1 cellular context compared by ENCODE assay signal in the genomic region with DNA sequence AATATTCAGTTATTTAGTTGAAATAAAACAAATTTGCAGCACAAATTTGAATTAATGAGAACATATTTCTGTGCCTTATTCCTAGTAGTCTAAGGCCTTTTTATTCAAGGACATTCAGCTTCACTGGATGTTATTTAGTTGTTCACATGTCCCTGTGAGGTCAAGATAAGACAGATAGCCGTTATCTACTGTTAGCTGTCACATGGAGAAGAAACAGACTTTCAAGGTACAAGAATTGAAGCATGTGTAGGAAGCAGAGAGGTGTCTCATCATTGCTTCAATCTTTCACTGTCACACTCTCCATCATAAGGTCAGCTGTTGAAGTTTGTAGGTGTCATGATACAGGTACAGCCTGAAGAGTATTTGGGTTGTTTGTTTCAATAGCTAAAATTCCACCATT.
TF ChIP-seq lines count a peak whose summit lies in the region.

No MANE protein-coding gene starts in this region.

TF ChIP-seq in K562, 482 proteins besides CTCF, POLR2A, EP300 and RAD21 (continued from another document):
- no peak for TF ChIP-seq NELFE (IDR thresholded peaks at IDR 0.05; ENCODE audit: insufficient read depth, insufficient read length)
- TF ChIP-seq, protein P1, sequence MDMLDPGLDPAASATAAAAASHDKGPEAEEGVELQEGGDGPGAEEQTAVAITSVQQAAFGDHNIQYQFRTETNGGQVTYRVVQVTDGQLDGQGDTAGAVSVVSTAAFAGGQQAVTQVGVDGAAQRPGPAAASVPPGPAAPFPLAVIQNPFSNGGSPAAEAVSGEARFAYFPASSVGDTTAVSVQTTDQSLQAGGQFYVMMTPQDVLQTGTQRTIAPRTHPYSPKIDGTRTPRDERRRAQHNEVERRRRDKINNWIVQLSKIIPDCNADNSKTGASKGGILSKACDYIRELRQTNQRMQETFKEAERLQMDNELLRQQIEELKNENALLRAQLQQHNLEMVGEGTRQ (CRISPR knock-in tag; IDR thresholded peaks at IDR 0.05): peak; percentile 37; the same call in 1 of the 2 replicates
- TF ChIP-seq, protein P2, sequence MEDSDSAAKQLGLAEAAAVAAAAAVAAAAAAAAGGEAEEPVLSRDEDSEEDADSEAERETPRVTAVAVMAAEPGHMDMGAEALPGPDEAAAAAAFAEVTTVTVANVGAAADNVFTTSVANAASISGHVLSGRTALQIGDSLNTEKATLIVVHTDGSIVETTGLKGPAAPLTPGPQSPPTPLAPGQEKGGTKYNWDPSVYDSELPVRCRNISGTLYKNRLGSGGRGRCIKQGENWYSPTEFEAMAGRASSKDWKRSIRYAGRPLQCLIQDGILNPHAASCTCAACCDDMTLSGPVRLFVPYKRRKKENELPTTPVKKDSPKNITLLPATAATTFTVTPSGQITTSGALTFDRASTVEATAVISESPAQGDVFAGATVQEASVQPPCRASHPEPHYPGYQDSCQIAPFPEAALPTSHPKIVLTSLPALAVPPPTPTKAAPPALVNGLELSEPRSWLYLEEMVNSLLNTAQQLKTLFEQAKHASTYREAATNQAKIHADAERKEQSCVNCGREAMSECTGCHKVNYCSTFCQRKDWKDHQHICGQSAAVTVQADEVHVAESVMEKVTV (CRISPR knock-in tag; IDR thresholded peaks at IDR 0.05): no peak
- no peak for TF ChIP-seq GABPA (tag; conservative IDR thresholded peaks at IDR 0.05; ENCODE audit: low read depth)
- TF ChIP-seq ZNF707 (CRISPR knock-in tag; conservative IDR thresholded peaks at IDR 0.05): no peak
- no peak for TF ChIP-seq SMARCC2 (IDR thresholded peaks at IDR 0.05; ENCODE audit: low read depth)
- TF ChIP-seq SIN3B (IDR thresholded peaks at IDR 0.05; ENCODE audit: low read depth): no peak
- TF ChIP-seq TAL1 (IDR thresholded peaks at IDR 0.05): peak; percentile 44
- TF ChIP-seq, protein P3, sequence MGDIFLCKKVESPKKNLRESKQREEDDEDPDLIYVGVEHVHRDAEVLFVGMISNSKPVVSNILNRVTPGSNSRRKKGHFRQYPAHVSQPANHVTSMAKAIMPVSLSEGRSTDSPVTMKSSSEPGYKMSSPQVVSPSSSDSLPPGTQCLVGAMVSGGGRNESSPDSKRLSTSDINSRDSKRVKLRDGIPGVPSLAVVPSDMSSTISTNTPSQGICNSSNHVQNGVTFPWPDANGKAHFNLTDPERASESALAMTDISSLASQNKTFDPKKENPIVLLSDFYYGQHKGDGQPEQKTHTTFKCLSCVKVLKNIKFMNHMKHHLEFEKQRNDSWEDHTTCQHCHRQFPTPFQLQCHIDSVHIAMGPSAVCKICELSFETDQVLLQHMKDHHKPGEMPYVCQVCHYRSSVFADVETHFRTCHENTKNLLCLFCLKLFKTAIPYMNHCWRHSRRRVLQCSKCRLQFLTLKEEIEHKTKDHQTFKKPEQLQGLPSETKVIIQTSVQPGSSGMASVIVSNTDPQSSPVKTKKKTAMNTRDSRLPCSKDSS (IDR thresholded peaks at IDR 0.05; ENCODE audit: low read depth, partially characterized antibody): no peak
- TF ChIP-seq, protein P4, sequence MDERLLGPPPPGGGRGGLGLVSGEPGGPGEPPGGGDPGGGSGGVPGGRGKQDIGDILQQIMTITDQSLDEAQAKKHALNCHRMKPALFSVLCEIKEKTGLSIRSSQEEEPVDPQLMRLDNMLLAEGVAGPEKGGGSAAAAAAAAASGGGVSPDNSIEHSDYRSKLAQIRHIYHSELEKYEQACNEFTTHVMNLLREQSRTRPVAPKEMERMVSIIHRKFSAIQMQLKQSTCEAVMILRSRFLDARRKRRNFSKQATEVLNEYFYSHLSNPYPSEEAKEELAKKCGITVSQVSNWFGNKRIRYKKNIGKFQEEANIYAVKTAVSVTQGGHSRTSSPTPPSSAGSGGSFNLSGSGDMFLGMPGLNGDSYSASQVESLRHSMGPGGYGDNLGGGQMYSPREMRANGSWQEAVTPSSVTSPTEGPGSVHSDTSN (CRISPR knock-in tag; IDR thresholded peaks at IDR 0.05; ENCODE audit: low read depth): no peak
- TF ChIP-seq, protein P4 (tag; conservative IDR thresholded peaks at IDR 0.05; ENCODE audit: low read depth): peak; percentile 57; the same call in 1 of the 2 replicates
- TF ChIP-seq, protein P5, sequence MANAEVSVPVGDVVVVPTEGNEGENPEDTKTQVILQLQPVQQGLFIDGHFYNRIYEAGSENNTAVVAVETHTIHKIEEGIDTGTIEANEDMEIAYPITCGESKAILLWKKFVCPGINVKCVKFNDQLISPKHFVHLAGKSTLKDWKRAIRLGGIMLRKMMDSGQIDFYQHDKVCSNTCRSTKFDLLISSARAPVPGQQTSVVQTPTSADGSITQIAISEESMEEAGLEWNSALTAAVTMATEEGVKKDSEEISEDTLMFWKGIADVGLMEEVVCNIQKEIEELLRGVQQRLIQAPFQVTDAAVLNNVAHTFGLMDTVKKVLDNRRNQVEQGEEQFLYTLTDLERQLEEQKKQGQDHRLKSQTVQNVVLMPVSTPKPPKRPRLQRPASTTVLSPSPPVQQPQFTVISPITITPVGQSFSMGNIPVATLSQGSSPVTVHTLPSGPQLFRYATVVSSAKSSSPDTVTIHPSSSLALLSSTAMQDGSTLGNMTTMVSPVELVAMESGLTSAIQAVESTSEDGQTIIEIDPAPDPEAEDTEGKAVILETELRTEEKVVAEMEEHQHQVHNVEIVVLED (CRISPR knock-in tag; IDR thresholded peaks at IDR 0.05): no peak
- TF ChIP-seq KHSRP (IDR thresholded peaks at IDR 0.05): no peak
- TF ChIP-seq ARID1B (IDR thresholded peaks at IDR 0.05): peak; percentile 46; the same call in 1 of the 2 replicates
- TF ChIP-seq ZNF24 (IDR thresholded peaks at IDR 0.05): no peak
- TF ChIP-seq TARDBP (IDR thresholded peaks at IDR 0.05): no peak
- no peak for TF ChIP-seq CSDE1 (IDR thresholded peaks at IDR 0.05)
- TF ChIP-seq ZNF134 (CRISPR knock-in tag; conservative IDR thresholded peaks at IDR 0.05): no peak
- peak; percentile 62; the same call in 1 of the 2 replicates for TF ChIP-seq FOXJ2 (tag; IDR thresholded peaks at IDR 0.05)
- no peak for TF ChIP-seq HSF4 (CRISPR knock-in tag; IDR thresholded peaks at IDR 0.05; ENCODE audit: borderline replicate concordance)
- no peak for TF ChIP-seq CBX3 (IDR thresholded peaks at IDR 0.05; ENCODE audit: borderline replicate concordance in 1 of 2, low read length in 2 of 2)
- peak; percentile 56; the same call in 1 of the 2 replicates for TF ChIP-seq MECOM (CRISPR knock-in tag; IDR thresholded peaks at IDR 0.05)
- no peak for TF ChIP-seq ZNF561 (CRISPR knock-in tag; conservative IDR thresholded peaks at IDR 0.05)
- TF ChIP-seq ZFPM2 (CRISPR knock-in tag; IDR thresholded peaks at IDR 0.05): no peak
- no peak for TF ChIP-seq CREB1 (IDR thresholded peaks at IDR 0.05)
- TF ChIP-seq CREB1 (CRISPR knock-in tag; IDR thresholded peaks at IDR 0.05): no peak
